8 cellular contexts compared by ENCODE assay signal in the genomic region with DNA sequence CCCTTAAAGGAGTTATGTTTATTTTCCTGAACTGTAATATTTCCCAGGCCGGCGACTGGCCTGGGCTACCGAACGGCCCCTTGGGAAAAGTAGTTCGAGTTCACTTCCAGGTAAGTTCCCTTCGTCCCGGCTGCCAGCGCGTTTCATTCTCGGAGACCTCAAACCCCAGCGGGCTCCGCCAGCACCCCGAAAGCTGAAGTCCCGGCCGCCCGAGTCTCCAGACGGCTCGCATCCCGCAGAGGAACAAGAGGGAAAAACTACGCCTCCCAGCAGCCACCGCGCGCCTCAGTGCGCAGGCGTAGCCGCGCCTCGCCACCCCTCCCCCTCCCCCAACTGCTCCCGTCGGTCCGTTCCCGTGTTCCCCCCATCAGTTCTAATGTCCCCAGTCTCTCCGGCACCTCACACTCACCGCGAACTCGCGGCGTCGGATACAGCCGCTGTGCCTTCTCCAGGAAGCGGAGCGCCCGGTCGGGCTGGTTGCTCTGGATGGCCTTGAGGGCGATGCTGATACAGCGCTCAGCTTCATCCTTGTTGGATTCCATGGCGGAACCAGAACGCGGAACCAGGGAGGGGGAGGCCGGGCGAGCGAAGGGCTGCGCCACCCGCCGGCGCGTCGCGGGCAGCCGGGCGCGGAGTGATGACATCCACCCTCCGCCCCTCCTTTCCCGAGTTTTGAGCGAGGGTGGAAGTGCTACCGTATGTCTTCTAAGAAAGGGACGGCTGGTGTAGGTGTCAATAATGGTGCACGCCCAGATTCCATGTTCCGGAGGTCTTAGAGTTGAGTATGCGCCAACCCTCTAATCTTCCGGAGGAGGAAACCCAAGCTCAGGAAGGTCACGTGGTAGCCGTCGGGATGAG. TPM values are rescaled to one million over a fixed set of nuclear protein-coding genes. Genes with fewer than 3 reads are reported as not detected.
DNase-seq lines count a peak whose midpoint lies in the region; ATAC-seq and TF ChIP-seq lines count a peak whose summit lies in the region.

DNAJB12 (minus strand) TSS at position 564 of the 858 bp plus-strand sequence; CDS start at position 542, 22 bp downstream.

- H3K4me1 Mint-ChIP-seq in activated CD4-positive, alpha-beta T cell treated with anti-CD3 and anti-CD28 coated beads, Interleukin-2, amount 10 ng/mL, durations not matched to agents 24 days and 14 days: peaks cover 27% of the 10 kb centered on the region

- H3K9ac ChIP-seq in BLaER1 (peak within 1 kb of the TSS; percentile 97), colonic mucosa (ENCODE audit: low read depth in 2 of 2, low read length in 2 of 2) (peak within 1 kb of the TSS; percentile 89 to 98)

- H3K4me3 ChIP-seq in BLaER1: peak within 1 kb of the TSS; percentile 77
- peak within 1 kb of the TSS; percentile 71 for H3K4me3 ChIP-seq in colonic mucosa

- H3K4me3 Mint-ChIP-seq in activated CD4-positive, alpha-beta T cell treated with anti-CD3 and anti-CD28 coated beads, Interleukin-2, amount 10 ng/mL, durations not matched to agents 24 days and 14 days: peak within 1 kb of the TSS; percentile 90

- H3K9me3 Mint-ChIP-seq in activated CD4-positive, alpha-beta T cell treated with anti-CD3 and anti-CD28 coated beads, Interleukin-2, amount 10 ng/mL, durations not matched to agents 24 days and 14 days: no peaks in the 10 kb centered on the region

- ATAC-seq in GM19328 (IDR thresholded peaks at IDR 0.05; ENCODE audit: unreplicated experiment) (peak; percentile 73), HG03469 (IDR thresholded peaks at IDR 0.05; ENCODE audit: unreplicated experiment) (peak; percentile 56)

- peaks cover 38% of the 10 kb centered on the region for H3K36me3 ChIP-seq in BLaER1
- no peaks in the 10 kb centered on the region for H3K36me3 ChIP-seq in colonic mucosa

- no peaks in the 10 kb centered on the region for H3K27me3 ChIP-seq in BLaER1
- no peaks in the 10 kb centered on the region for H3K27me3 ChIP-seq in colonic mucosa

- H3K27me3 Mint-ChIP-seq in activated CD4-positive, alpha-beta T cell treated with anti-CD3 and anti-CD28 coated beads, Interleukin-2, amount 10 ng/mL, durations not matched to agents 24 days and 14 days: no peaks in the 10 kb centered on the region

- H3K36me3 Mint-ChIP-seq in activated CD4-positive, alpha-beta T cell treated with anti-CD3 and anti-CD28 coated beads, Interleukin-2, amount 10 ng/mL, durations not matched to agents 24 days and 14 days (ENCODE audit: low read depth): peaks cover 13% of the 10 kb centered on the region

- no peak for TF ChIP-seq CTCF in colonic mucosa (IDR thresholded peaks at IDR 0.05)

- peaks cover 24% of the 10 kb centered on the region for H3K4me1 ChIP-seq in BLaER1
- peaks cover 3% of the 10 kb centered on the region for H3K4me1 ChIP-seq in colonic mucosa

- H3K27ac ChIP-seq in BLaER1 (peak within 1 kb of the TSS; percentile 97), colonic mucosa (peak within 1 kb of the TSS; percentile 89)

- H3K9me3 ChIP-seq in BLaER1 (no peaks in the 10 kb centered on the region), colonic mucosa (no peaks in the 10 kb centered on the region)

- DNase-seq in NCI-H526 treated with DMSO at 0.1 percent for 48 hours (lab: John Stamatoyannopoulos, UW) (peak; percentile 85), colonic mucosa (peak; percentile 91), kidney tubule cell (ENCODE audit: low spot score) (peak; percentile 98)
- peak; percentile 97 for DNase-seq in activated CD4-positive, alpha-beta T cell treated with anti-CD3 and anti-CD28 coated beads, Interleukin-2, amount 10 ng/mL, durations not matched to agents 24 days and 14 days
- peak; percentile 72 to 79 for DNase-seq in stimulated activated CD4-positive, alpha-beta T cell treated with anti-CD3 and anti-CD28 coated beads, Interleukin-1b, Interleukin-23, amount 100 ng/mL, for 1 hour (ENCODE audit: low read depth in 2 of 2)

- intact Hi-C loops in activated CD4-positive, alpha-beta T cell treated with anti-CD3 and anti-CD28 coated beads, Interleukin-2, amount 10 ng/mL, durations not matched to agents 24 days and 14 days (cut with micrococcal nuclease): loop anchor here (10.0 kb wide), 1 partner anchor 810 kb away; the partner anchor contains the start of genes ECD and FAM149B1
- intact Hi-C loops in colonic mucosa (cut with DNase I): no loop called here

- peaks cover 47% of the 10 kb centered on the region for H4K20me1 ChIP-seq in BLaER1

- peak within 1 kb of the TSS; percentile 99 for H3K27ac Mint-ChIP-seq in activated CD4-positive, alpha-beta T cell treated with anti-CD3 and anti-CD28 coated beads, Interleukin-2, amount 10 ng/mL, durations not matched to agents 24 days and 14 days

- H3K4me2 ChIP-seq in BLaER1: peak within 1 kb of the TSS; percentile 95

RNA-seq across cellular contexts. Expression of gene DNAJB12, which starts in this region (rescaled TPM):
- total RNA-seq in activated CD4-positive, alpha-beta T cell treated with anti-CD3 and anti-CD28 coated beads, Interleukin-2, amount 10 ng/mL, durations not matched to agents 24 days and 14 days: 32.5 and 35.1 TPM in 2 replicates
- total RNA-seq in colonic mucosa: 10 to 100 TPM; 29.4 to 37.9 TPM

Comparison
In these comparisons a context has a peak if more than half of its experiments do, and no peak if none do; other contexts are left out.
1. Peak in every context shown above with its lines: DNase-seq, ATAC-seq, H3K4me3 ChIP-seq and H3K27ac ChIP-seq.